In the genomic region with DNA sequence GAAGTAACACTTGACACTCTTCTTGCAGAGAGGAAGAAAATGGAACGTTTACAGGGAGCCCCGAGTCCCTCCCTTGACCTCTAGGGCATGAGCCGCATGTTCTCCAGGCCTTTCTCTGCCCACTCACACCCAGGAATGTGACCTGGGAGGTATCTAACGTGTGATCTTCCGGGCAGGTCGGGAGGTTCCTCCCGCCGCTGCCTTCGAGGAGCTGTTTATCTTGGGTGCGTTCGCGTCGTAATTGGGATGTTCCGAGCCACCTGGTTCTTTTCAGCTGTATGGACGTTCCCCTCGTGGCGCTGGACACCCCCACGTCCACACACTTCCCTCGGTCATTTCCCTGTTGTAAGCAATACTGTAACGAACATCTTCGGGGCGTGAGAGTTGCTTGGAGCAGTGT, we compare ENCODE assay signal across 1 cellular context.
TF ChIP-seq lines count a peak whose summit lies in the region.

No MANE protein-coding gene starts in this region.

TF ChIP-seq in IMR-90, 13 proteins besides CTCF, POLR2A, EP300 and RAD21:
- TF ChIP-seq FOS (IDR thresholded peaks at IDR 0.05; ENCODE audit: low read depth, low read length) (no peak), NFE2L2 (IDR thresholded peaks at IDR 0.05; ENCODE audit: low read depth, low read length) (no peak), CHD1 (IDR thresholded peaks at IDR 0.05; ENCODE audit: low read depth, low read length) (no peak), BHLHE40 (IDR thresholded peaks at IDR 0.05; ENCODE audit: low read depth, low read length) (no peak), RCOR1 (IDR thresholded peaks at IDR 0.05; ENCODE audit: insufficient replicate concordance, low read length) (no peak), SMC3 (IDR thresholded peaks at IDR 0.05; ENCODE audit: low read depth, low read length) (no peak)
TF ChIP-seq in IMR-90: peak in this region for 0.
